ENCODE assay signal across 35 cellular contexts in the genomic region with DNA sequence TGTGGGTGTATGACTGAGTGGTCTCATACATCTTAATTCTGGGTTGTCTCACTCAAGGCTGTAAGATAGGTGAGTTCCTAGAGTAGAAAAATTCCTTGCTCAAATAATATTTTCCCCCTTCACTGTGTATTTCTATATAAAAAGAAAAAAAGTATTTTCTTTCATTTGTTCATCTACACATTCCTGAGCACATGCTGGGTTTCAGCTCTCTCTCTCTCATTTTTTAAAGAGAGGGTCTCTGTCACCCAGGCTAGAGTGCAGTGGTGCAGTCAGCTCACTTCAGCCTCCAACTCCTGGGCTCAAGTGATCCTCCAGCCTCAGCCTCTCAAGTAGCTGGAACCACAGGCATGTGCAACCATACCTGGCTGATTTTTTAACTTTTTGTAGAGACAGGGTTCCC. TPM values are rescaled to one million over a fixed set of nuclear protein-coding genes. Genes with fewer than 3 reads are reported as not detected.
DNase-seq lines count a peak whose midpoint lies in the region; ATAC-seq, FAIRE-seq and TF ChIP-seq lines count a peak whose summit lies in the region.
"Had no signal": no experiment of that assay in that cellular context is flagged by ENCODE, and none has a peak within 500 bp of the region (broad histone marks: within the 10 kb centered on the region; RNA-seq: fewer than 3 reads in every experiment).

No MANE protein-coding gene starts in this region.

- no peaks in the 10 kb centered on the region for H3K9me1 ChIP-seq in K562 (ENCODE audit: control insufficient read depth, insufficient read depth, low read length)

- H3K9me3 ChIP-seq in HEK293 (ENCODE audit: control insufficient read depth, insufficient read depth, low read depth, low read length) (no peaks in the 10 kb centered on the region), K562 (replicated peaks; ENCODE audit: control insufficient read depth, insufficient read depth, low read depth, low read length) (no peaks in the 10 kb centered on the region), psoas muscle (no peaks in the 10 kb centered on the region)
- H3K9me3 ChIP-seq: A549; BE2C; BLaER1; BLaER1 treated with 17β-estradiol and CSF1 and Interleukin-3, amounts not matched to agents 10 nM and 100 nM; Caco-2 had no signal

- TF ChIP-seq CTCF in HEK293 (tag by site-specific recombination; IDR thresholded peaks at IDR 0.05) (no peak), K562 (IDR thresholded peaks at IDR 0.05 in 2 of 3, conservative IDR thresholded peaks at IDR 0.05 in 1 of 3; ENCODE audit: insufficient read depth in 2 of 3, low read depth in 1 of 3, low read length in 3 of 3) (no peak), psoas muscle (IDR thresholded peaks at IDR 0.05) (no peak), omental fat pad (IDR thresholded peaks at IDR 0.05) (no peak)

- POLR2A ChIA-PET in HEK293 (lab: Yijun Ruan, JAX): no interaction called here
- POLR2A ChIA-PET in K562 (lab: Yijun Ruan, JAX): no interaction called here

- FAIRE-seq in K562 (lab: Jason Lieb, UNC): no peak
- FAIRE-seq in frontal cortex (lab: Jason Lieb, UNC): no peak
- FAIRE-seq: A204.1, A549, D721Med had no signal

- ATAC-seq in K562: no peak
- no peak for ATAC-seq in psoas muscle
- no peak for ATAC-seq in omental fat pad (ENCODE audit: low FRiP score)
- ATAC-seq: A549; CD8-positive, alpha-beta T cell had no signal

- no TSS peak for BruUV-seq in K562 (replicated peaks; lab: Mats Ljungman, UMichigan)

- H3K27ac ChIP-seq in HEK293 (ENCODE audit: extremely low read depth, low read depth, low read length) (no peak overlapping the region), K562 (ENCODE audit: extremely low read depth, low read depth, low read length) (no peak overlapping the region), psoas muscle (peak overlapping the region; percentile 43)
- H3K27ac ChIP-seq: 22Rv1; A549; BLaER1; BLaER1 treated with 17β-estradiol and CSF1 and Interleukin-3, amounts not matched to agents 10 nM and 100 nM; C4-2B had no signal

- no peak overlapping the region for H3K9ac ChIP-seq in K562 (ENCODE audit: insufficient read depth in 1 of 2, low read depth in 2 of 2, low read length in 2 of 2)
- H3K9ac ChIP-seq: BLaER1; BLaER1 treated with 17β-estradiol and CSF1 and Interleukin-3, amounts not matched to agents 10 nM and 100 nM had no signal

- DNase-seq in K562 (ENCODE audit: extremely low read depth in 1 of 4, low spot score in 3 of 4) (no peak), psoas muscle (no peak), omental fat pad (ENCODE audit: low spot score) (no peak), frontal cortex (ENCODE audit: low spot score in 2 of 2) (no peak), islet precursor cell (no peak)
- DNase-seq: 8988T; ACHN; AML-193; BE2C; C1 segment of cervical spinal cord; Caco-2; Calu3; CD4-positive, alpha-beta memory T cell; CD4-positive, alpha-beta T cell; CD4-positive, CD25-positive, alpha-beta regulatory T cell; CD8-positive, alpha-beta memory T cell; CD8-positive, alpha-beta T cell; COR-L47; DMS 273 treated with DMSO at 0.1 percent for 48 hours; DMS153; DMS53; DMS79; DMS79 treated with DMSO at 0.1 percent for 48 hours; DND-41; EL had no signal

- no peak for TF ChIP-seq POLR2A in K562 (conservative IDR thresholded peaks at IDR 0.05)

- TF ChIP-seq RAD21 in K562 (CRISPR knock-in tag; conservative IDR thresholded peaks at IDR 0.05 in 1 of 2, IDR thresholded peaks at IDR 0.05 in 1 of 2): no peak

- no peaks in the 10 kb centered on the region for H4K20me1 ChIP-seq in K562 (replicated peaks; ENCODE audit: control insufficient read depth, insufficient read depth, low read length)

- H3K79me2 ChIP-seq in K562 (ENCODE audit: control insufficient read depth, insufficient read depth, low read length): peaks cover 6% of the 10 kb centered on the region; the same call in 2 of the 3 replicates

- H3K4me2 ChIP-seq in K562 (ENCODE audit: insufficient read depth, low read length): no peak overlapping the region
- H3K4me2 ChIP-seq: A549; BLaER1; BLaER1 treated with 17β-estradiol and CSF1 and Interleukin-3, amounts not matched to agents 10 nM and 100 nM had no signal

- TF ChIP-seq EP300 in K562 (IDR thresholded peaks at IDR 0.05; ENCODE audit: low read length): no peak

- H2AFZ ChIP-seq in K562 (ENCODE audit: low read depth, low read length): no peak overlapping the region

- no peaks in the 10 kb centered on the region for H3K27me3 ChIP-seq in K562 (ENCODE audit: control insufficient read depth in 2 of 2, insufficient read depth in 2 of 2, low read length in 2 of 2)
- H3K27me3 ChIP-seq in psoas muscle (ENCODE audit: insufficient read depth in 3 of 3, low read length in 2 of 3): no peaks in the 10 kb centered on the region
- H3K27me3 ChIP-seq: BE2C; BLaER1; BLaER1 treated with 17β-estradiol and CSF1 and Interleukin-3, amounts not matched to agents 10 nM and 100 nM had no signal

- intact Hi-C loops in K562 (cut with micrococcal nuclease) (no loop called here), psoas muscle (cut with DNase I) (no loop called here)

- CTCF ChIA-PET in HEK293 (lab: Yijun Ruan, JAX): no interaction called here
- CTCF ChIA-PET in K562 (lab: Yijun Ruan, JAX; ENCODE audit: low intra/inter-chr PET ratio): no interaction called here

- H3K4me1 ChIP-seq in HEK293 (ENCODE audit: control insufficient read depth, insufficient read depth, low read length) (no peaks in the 10 kb centered on the region), K562 (replicated peaks in 1 of 2; ENCODE audit: control insufficient read depth in 2 of 2, insufficient read depth in 2 of 2, low read length in 2 of 2) (no peaks in the 10 kb centered on the region), psoas muscle (peaks cover 19% of the 10 kb centered on the region)
- H3K4me1 ChIP-seq: A549; BE2C; BLaER1; BLaER1 treated with 17β-estradiol and CSF1 and Interleukin-3, amounts not matched to agents 10 nM and 100 nM; Caco-2 had no signal

- no peak overlapping the region for H3K4me3 ChIP-seq in HEK293 (ENCODE audit: low read depth, low read length)
- no peak overlapping the region for H3K4me3 ChIP-seq in K562
- H3K4me3 ChIP-seq in psoas muscle: no peak overlapping the region
- H3K4me3 ChIP-seq: A549; BLaER1; BLaER1 treated with 17β-estradiol and CSF1 and Interleukin-3, amounts not matched to agents 10 nM and 100 nM had no signal

- in situ Hi-C loops in K562 (cut with MboI): no loop called here

- H3K36me3 ChIP-seq in HEK293 (ENCODE audit: control insufficient read depth in 2 of 2, insufficient read depth in 1 of 2, low read length in 2 of 2): peaks cover 58 to 97% of the 10 kb centered on the region in 2 experiments
- peaks cover 93% of the 10 kb centered on the region for H3K36me3 ChIP-seq in K562 (ENCODE audit: control insufficient read depth, insufficient read depth, low read length)
- H3K36me3 ChIP-seq in psoas muscle (ENCODE audit: insufficient read depth in 1 of 2, low read depth in 1 of 2): peaks cover 13 to 100% of the 10 kb centered on the region in 2 donors

RNA-seq across cellular contexts. Expression of a gene that starts 22.0 kb away (rescaled TPM):
- total RNA-seq in K562 (2011; cell fraction: chromatin; rRNA removed; ENCODE audit: low replicate concordance): 185 and 291 TPM in 2 replicates
- total RNA-seq in K562 (2011; cell fraction: nucleolus; rRNA removed): 109 and 114 TPM in 2 replicates
- total RNA-seq in K562 (2011; cell fraction: nucleoplasm; rRNA removed): 211 and 265 TPM in 2 replicates
- 21.2 and 31.5 TPM in 2 replicates for total RNA-seq in K562 (2014; rRNA removed)
- 29.3 and 31.8 TPM in 2 replicates for total RNA-seq in K562 (2014; rRNA removed; fragmentation: Illumina TruSeq; extraction: Trizol)
- total RNA-seq in K562 (2015; rRNA removed; fragmentation: Illumina TruSeq; extraction: Trizol): 23.6 and 23.9 TPM in 2 replicates
- 48.4 and 50.1 TPM in 2 replicates for total RNA-seq in K562 (2021)
- polyA plus RNA-seq in K562 (2011; rRNA removed): 14.5 and 16.3 TPM in 2 replicates
- 8.1 and 10.8 TPM in 2 replicates for polyA plus RNA-seq in K562 (2011; cell fraction: cytosol; rRNA removed)
- 31.8 and 38.6 TPM in 2 replicates for polyA plus RNA-seq in K562 (2011; cell fraction: nucleus; rRNA removed)
- polyA plus RNA-seq in K562 (2012): 11.9 and 18.2 TPM in 2 replicates
- 27.4 and 32.0 TPM in 2 replicates for polyA plus RNA-seq in K562 (2014; fragmentation: Illumina TruSeq; extraction: Trizol)
- 1 to 10 TPM; 6.5 to 7.3 TPM for polyA plus RNA-seq in K562 (2014; fragmentation: Nextera tagmentation; extraction: Ambion mirVana)
- 17.1 and 19.1 TPM in 2 replicates for polyA plus RNA-seq in K562 (2014; rRNA removed)
- polyA minus RNA-seq in K562 (2011; rRNA and poly(A)+ RNA removed): 65.5 and 71.7 TPM in 2 replicates
- polyA minus RNA-seq in K562 (2011; cell fraction: cytosol; rRNA and poly(A)+ RNA removed): 19.4 and 25.7 TPM in 2 replicates
- polyA minus RNA-seq in K562 (2011; cell fraction: nucleus; rRNA and poly(A)+ RNA removed): 76.7 and 116 TPM in 2 replicates
- 10 to 100 TPM; 23.8 to 80.2 (median 39.5) TPM for total RNA-seq in psoas muscle
- polyA plus RNA-seq in psoas muscle: 10 to 100 TPM in 2 of 3 donors, 1 to 10 TPM in 1; 4.8 to 35.4 (median 18.7) TPM
- total RNA-seq in omental fat pad: 10 to 100 TPM; 49.3 to 63.2 (median 54.5) TPM
- total RNA-seq in frontal cortex: 11.8 TPM

RNA-seq across cellular contexts. Expression of a gene that starts 44.9 kb away (rescaled TPM):
- 33.4 and 106 TPM in 2 replicates for total RNA-seq in K562 (2011; cell fraction: chromatin; rRNA removed; ENCODE audit: low replicate concordance)
- 69.5 and 71.2 TPM in 2 replicates for total RNA-seq in K562 (2011; cell fraction: nucleolus; rRNA removed)
- 36.4 and 44.3 TPM in 2 replicates for total RNA-seq in K562 (2011; cell fraction: nucleoplasm; rRNA removed)
- total RNA-seq in K562 (2014; rRNA removed): 28.6 and 36.7 TPM in 2 replicates
- 7.8 and 15.6 TPM in 2 replicates for total RNA-seq in K562 (2014; rRNA removed; fragmentation: Illumina TruSeq; extraction: Trizol)
- 33.2 and 34.3 TPM in 2 replicates for total RNA-seq in K562 (2015; rRNA removed; fragmentation: Illumina TruSeq; extraction: Trizol)
- total RNA-seq in K562 (2021): 63.7 and 65.3 TPM in 2 replicates
- polyA plus RNA-seq in K562 (2011; rRNA removed): 34.9 and 54.1 TPM in 2 replicates
- polyA plus RNA-seq in K562 (2011; cell fraction: cytosol; rRNA removed): 50.7 and 63.4 TPM in 2 replicates
- polyA plus RNA-seq in K562 (2011; cell fraction: nucleus; rRNA removed): 122 and 150 TPM in 2 replicates
- 43.7 and 66.8 TPM in 2 replicates for polyA plus RNA-seq in K562 (2012)
- polyA plus RNA-seq in K562 (2014; fragmentation: Illumina TruSeq; extraction: Trizol): 35.1 and 47.8 TPM in 2 replicates
- under 1 TPM; 0.27 to 0.78 TPM for polyA plus RNA-seq in K562 (2014; fragmentation: Nextera tagmentation; extraction: Ambion mirVana)
- polyA plus RNA-seq in K562 (2014; rRNA removed): 41.1 and 42.7 TPM in 2 replicates
- polyA minus RNA-seq in K562 (2011; rRNA and poly(A)+ RNA removed): 17.2 and 24.3 TPM in 2 replicates
- polyA minus RNA-seq in K562 (2011; cell fraction: cytosol; rRNA and poly(A)+ RNA removed): 35.5 and 58.1 TPM in 2 replicates
- polyA minus RNA-seq in K562 (2011; cell fraction: nucleus; rRNA and poly(A)+ RNA removed): 17.6 and 24.7 TPM in 2 replicates
- total RNA-seq in psoas muscle: 100 to 1,000 TPM; 137 to 177 (median 156) TPM
- polyA plus RNA-seq in psoas muscle: 100 to 1,000 TPM in 1 of 3 donors, 10 to 100 TPM in 2; 78.1 to 167 (median 86.8) TPM
- total RNA-seq in omental fat pad: 10 to 100 TPM; 34.4 to 81.1 (median 50.0) TPM
- total RNA-seq in frontal cortex: 32.6 TPM

RNA-seq across cellular contexts. Expression of a gene that starts 54.4 kb away (rescaled TPM):
- total RNA-seq in K562 (2011; cell fraction: chromatin; rRNA removed; ENCODE audit: low replicate concordance): not detected in 2 replicates
- total RNA-seq in K562 (2011; cell fraction: nucleolus; rRNA removed): not detected in 2 replicates
- not detected in 2 replicates for total RNA-seq in K562 (2011; cell fraction: nucleoplasm; rRNA removed)
- total RNA-seq in K562 (2014; rRNA removed): not detected in 2 replicates
- total RNA-seq in K562 (2014; rRNA removed; fragmentation: Illumina TruSeq; extraction: Trizol): not detected in 2 replicates
- not detected in 2 replicates for total RNA-seq in K562 (2015; rRNA removed; fragmentation: Illumina TruSeq; extraction: Trizol)
- 0.07 TPM in 1 of 2 replicates, not detected in the other for total RNA-seq in K562 (2021)
- not detected in 2 replicates for polyA plus RNA-seq in K562 (2011; rRNA removed)
- not detected in 2 replicates for polyA plus RNA-seq in K562 (2011; cell fraction: cytosol; rRNA removed)
- polyA plus RNA-seq in K562 (2011; cell fraction: nucleus; rRNA removed): not detected in 2 replicates
- 0.04 TPM in 1 of 2 replicates, not detected in the other for polyA plus RNA-seq in K562 (2012)
- not detected in 2 replicates for polyA plus RNA-seq in K562 (2014; fragmentation: Illumina TruSeq; extraction: Trizol)
- polyA plus RNA-seq in K562 (2014; fragmentation: Nextera tagmentation; extraction: Ambion mirVana): not detected
- not detected in 2 replicates for polyA plus RNA-seq in K562 (2014; rRNA removed)
- not detected in 2 replicates for polyA minus RNA-seq in K562 (2011; rRNA and poly(A)+ RNA removed)
- polyA minus RNA-seq in K562 (2011; cell fraction: cytosol; rRNA and poly(A)+ RNA removed): 0.29 and 0.64 TPM in 2 replicates
- not detected in 2 replicates for polyA minus RNA-seq in K562 (2011; cell fraction: nucleus; rRNA and poly(A)+ RNA removed)
- 10 to 100 TPM in 1 of 4 donors, 1 to 10 TPM in 3; 2.6 to 12.6 (median 3.4) TPM for total RNA-seq in psoas muscle
- 1 to 10 TPM; 2.6 to 8.1 (median 7.2) TPM for polyA plus RNA-seq in psoas muscle
- total RNA-seq in omental fat pad: under 1 TPM in 3 of 4 donors, not detected in 1; 0.24 to 0.65 (median 0.44) TPM
- 0.82 TPM for total RNA-seq in frontal cortex
- total RNA-seq: A172 had no signal
- polyA plus RNA-seq: CD14-positive monocyte had no signal
